31 cellular contexts compared by ENCODE assay signal in genomic region chr1:17235135-17235880, GRCh38. TPM values are rescaled to one million over a fixed set of nuclear protein-coding genes. Genes with fewer than 3 reads are reported as not detected.
DNase-seq lines count a peak whose midpoint lies in the region; ATAC-seq and FAIRE-seq lines count a peak whose summit lies in the region.
"Had no signal": no experiment of that assay in that cellular context is flagged by ENCODE, and none has a peak within 500 bp of the region (broad histone marks: within the 10 kb centered on the region; RNA-seq: fewer than 3 reads in every experiment).

No MANE protein-coding gene starts in this region.

- H3K4me3 ChIP-seq in SK-N-MC, result peak overlapping the region; percentile 65
- H3K4me3 ChIP-seq in small intestine (ENCODE audit: low read depth in 1 of 2, low read length in 2 of 2), result no peak overlapping the region
- H3K4me3 ChIP-seq: heart left ventricle, ovary, SJCRH30 had no signal

- WGBS in small intestine, 3 donors, result 49 to 74% (median 54%) methylated on average over 9 of the region's 9 CpGs

- no peak overlapping the region for H3K27ac Mint-ChIP-seq in activated naive CD4-positive, alpha-beta T cell treated with anti-CD3 and anti-CD28 coated beads, Interleukin-2, amount 50 U/mL, for 72 hours
- H3K27ac Mint-ChIP-seq: activated CD4-positive, alpha-beta T cell treated with anti-CD3 and anti-CD28 coated beads, Interleukin-2, amount 10 ng/mL, durations not matched to agents 7 days and 5 days; activated T-cell treated with anti-CD3 and anti-CD28 coated beads, Interleukin-2, amount 50 U/mL, for 72 hours; CD4-positive, CD25-positive, alpha-beta regulatory T cell; natural killer cell; stimulated activated naive B cell treated with anti-CD40 and anti-IgM and Interleukin-4, amounts not matched to agents 10 μg/mL and 1 μg/mL and 100 μg/mL, for 72 hours; type B pancreatic cell had no signal

- intact Hi-C loops in left colon (cut with DNase I, micrococcal nuclease), result loop anchor here (5.0 kb wide), 2 partner anchors 108 to 173 kb away; no protein-coding TSS in a partner anchor

- DNase-seq in Daoy (ENCODE audit: low read depth) (peak; percentile 33), SK-N-MC (ENCODE audit: low read depth, low spot score) (peak; percentile 70), left colon (peak in 1 of 2 donors; percentile 30), small intestine (peak; percentile 46), germinal center (ENCODE audit: low spot score) (no peak)
- DNase-seq in activated naive CD4-positive, alpha-beta T cell treated with anti-CD3 and anti-CD28 coated beads, Interleukin-2, amount 50 U/mL, for 72 hours (ENCODE audit: low spot score in 2 of 2), result no peak
- DNase-seq in activated CD4-positive, alpha-beta T cell treated with anti-CD3 and anti-CD28 coated beads, Interleukin-2, amount 50 U/mL, for 1 hour, result no peak
- DNase-seq: activated CD4-positive, alpha-beta T cell treated with anti-CD3 and anti-CD28 coated beads, Interleukin-2, amount 10 ng/mL, durations not matched to agents 7 days and 5 days; activated naive CD4-positive, alpha-beta T cell; activated T-cell treated with anti-CD3 and anti-CD28 coated beads, Interleukin-2, amount 50 U/mL, for 72 hours; CD4-positive, CD25-positive, alpha-beta regulatory T cell; cortex of kidney; heart left ventricle; Kasumi-1; midbrain; natural killer cell; NCI-H1417 treated with DMSO at 0.1 percent for 48 hours; NCI-H2081; NCI-H2227 treated with DMSO at 0.1 percent for 48 hours; NCI-H526; NK-92 treated with Interleukin-12 subunit alpha and Interleukin-12 subunit beta, amount 100 ng/mL, for 24 hours; ovary; retina; SJCRH30; stimulated activated naive B cell treated with anti-CD40 and anti-IgM and Interleukin-4, amounts not matched to agents 10 μg/mL and 1 μg/mL and 100 μg/mL, for 72 hours; substantia nigra; T1000 had no signal

- H3K27ac ChIP-seq in SK-N-MC, result peak overlapping the region; percentile 98
- H3K27ac ChIP-seq in small intestine (ENCODE audit: low read depth in 1 of 2, low read length in 1 of 2), result no peak overlapping the region
- H3K27ac ChIP-seq: heart left ventricle, ovary, SJCRH30 had no signal

- no peaks in the 10 kb centered on the region for H3K36me3 Mint-ChIP-seq in activated naive CD4-positive, alpha-beta T cell treated with anti-CD3 and anti-CD28 coated beads, Interleukin-2, amount 50 U/mL, for 72 hours
- H3K36me3 Mint-ChIP-seq: CD4-positive, CD25-positive, alpha-beta regulatory T cell; natural killer cell; stimulated activated naive B cell treated with anti-CD40 and anti-IgM and Interleukin-4, amounts not matched to agents 10 μg/mL and 1 μg/mL and 100 μg/mL, for 72 hours; type B pancreatic cell had no signal

- peaks cover 0 to 2% of the 10 kb centered on the region in 2 donors for H3K4me1 ChIP-seq in small intestine (ENCODE audit: control insufficient read depth in 2 of 2, insufficient read depth in 1 of 2, low read depth in 1 of 2, low read length in 1 of 2)

- H3K27me3 ChIP-seq in small intestine (ENCODE audit: control insufficient read depth in 2 of 2, insufficient read depth in 2 of 2, low read length in 2 of 2), result no peaks in the 10 kb centered on the region
- H3K27me3 ChIP-seq: ovary, SJCRH30 had no signal

- H3K9ac ChIP-seq in SK-N-MC (ENCODE audit: insufficient read length), result peak overlapping the region; percentile 60

- H3K9me3 ChIP-seq in SK-N-MC (ENCODE audit: low read depth, low read length) (no peaks in the 10 kb centered on the region), small intestine (ENCODE audit: control insufficient read depth, low read depth) (no peaks in the 10 kb centered on the region)
- H3K9me3 ChIP-seq: heart left ventricle, ovary, SJCRH30 had no signal

- ATAC-seq in left colon, result peak; percentile 28
- no peak for ATAC-seq in activated naive CD4-positive, alpha-beta T cell treated with anti-CD3 and anti-CD28 coated beads, Interleukin-2, amount 50 U/mL, for 72 hours
- ATAC-seq: activated T-cell treated with anti-CD3 and anti-CD28 coated beads, Interleukin-2, amount 50 U/mL, for 72 hours; heart left ventricle; natural killer cell; stimulated activated naive B cell treated with anti-CD40 and anti-IgM and Interleukin-4, amounts not matched to agents 10 μg/mL and 1 μg/mL and 100 μg/mL, for 72 hours had no signal

- no peaks in the 10 kb centered on the region for H3K9me3 Mint-ChIP-seq in activated naive CD4-positive, alpha-beta T cell treated with anti-CD3 and anti-CD28 coated beads, Interleukin-2, amount 50 U/mL, for 72 hours
- H3K9me3 Mint-ChIP-seq: activated CD4-positive, alpha-beta T cell treated with anti-CD3 and anti-CD28 coated beads, Interleukin-2, amount 10 ng/mL, durations not matched to agents 7 days and 5 days; activated T-cell treated with anti-CD3 and anti-CD28 coated beads, Interleukin-2, amount 50 U/mL, for 72 hours; CD4-positive, CD25-positive, alpha-beta regulatory T cell; natural killer cell; stimulated activated naive B cell treated with anti-CD40 and anti-IgM and Interleukin-4, amounts not matched to agents 10 μg/mL and 1 μg/mL and 100 μg/mL, for 72 hours; type B pancreatic cell had no signal

- no peak for FAIRE-seq in small intestine (lab: Jason Lieb, UNC)

- H3K36me3 ChIP-seq in SK-N-MC (ENCODE audit: insufficient read depth, low read length) (no peaks in the 10 kb centered on the region), small intestine (ENCODE audit: control insufficient read depth in 2 of 2, insufficient read depth in 2 of 2, low read length in 2 of 2) (no peaks in the 10 kb centered on the region)
- H3K36me3 ChIP-seq: heart left ventricle, ovary, SJCRH30 had no signal

RNA-seq across cellular contexts. Expression of gene PADI3, which starts 13.6 kb away (rescaled TPM):
- total RNA-seq in Daoy (2014; rRNA removed; shearing (Covaris generic)), result 0.09 and 1.5 TPM in 2 replicates
- total RNA-seq in left colon, result not detected
- polyA plus RNA-seq in small intestine, result under 1 TPM in 1 of 3 donors, not detected in 2; 0.04 TPM
- total RNA-seq in activated naive CD4-positive, alpha-beta T cell treated with anti-CD3 and anti-CD28 coated beads, Interleukin-2, amount 50 U/mL, for 72 hours, result not detected
- total RNA-seq: activated CD4-positive, alpha-beta T cell treated with anti-CD3 and anti-CD28 coated beads, Interleukin-2, amount 10 ng/mL, durations not matched to agents 7 days and 5 days; activated T-cell treated with anti-CD3 and anti-CD28 coated beads, Interleukin-2, amount 50 U/mL, for 72 hours; cardiac septum; CD4-positive, CD25-positive, alpha-beta regulatory T cell; heart left ventricle; liver; natural killer cell; ovary; skeletal muscle tissue had no signal
- polyA plus RNA-seq: CD4-positive, CD25-positive, alpha-beta regulatory T cell; heart left ventricle; liver; ovary had no signal

RNA-seq across cellular contexts. Expression of gene PADI1, which starts 30.4 kb away (rescaled TPM):
- total RNA-seq in Daoy (2014; rRNA removed; shearing (Covaris generic)), result 2.5 TPM in 1 of 2 replicates, not detected in the other
- under 1 TPM; 0.27 to 0.47 TPM for total RNA-seq in left colon
- under 1 TPM in 2 of 3 donors, not detected in 1; 0.10 to 0.27 TPM for polyA plus RNA-seq in small intestine
- total RNA-seq in activated naive CD4-positive, alpha-beta T cell treated with anti-CD3 and anti-CD28 coated beads, Interleukin-2, amount 50 U/mL, for 72 hours, result not detected
- total RNA-seq: activated CD4-positive, alpha-beta T cell treated with anti-CD3 and anti-CD28 coated beads, Interleukin-2, amount 10 ng/mL, durations not matched to agents 7 days and 5 days; activated T-cell treated with anti-CD3 and anti-CD28 coated beads, Interleukin-2, amount 50 U/mL, for 72 hours; cardiac septum; CD4-positive, CD25-positive, alpha-beta regulatory T cell; heart left ventricle; natural killer cell; skeletal muscle tissue had no signal
- polyA plus RNA-seq: CD4-positive, CD25-positive, alpha-beta regulatory T cell; liver; ovary had no signal

Comparison
In these comparisons a context has a peak if more than half of its experiments do, and no peak if none do; other contexts are left out.
1. DNase-seq: peak in Daoy (single experiment), SK-N-MC (single experiment) and small intestine (single experiment); none in germinal center (single experiment), activated naive CD4-positive, alpha-beta T cell treated with anti-CD3 and anti-CD28 coated beads, Interleukin-2, amount 50 U/mL, for 72 hours (0 of 2) and activated CD4-positive, alpha-beta T cell treated with anti-CD3 and anti-CD28 coated beads, Interleukin-2, amount 50 U/mL, for 1 hour (single experiment).